Comparison of ENCODE assay signal across 24 cellular contexts in the genomic region with DNA sequence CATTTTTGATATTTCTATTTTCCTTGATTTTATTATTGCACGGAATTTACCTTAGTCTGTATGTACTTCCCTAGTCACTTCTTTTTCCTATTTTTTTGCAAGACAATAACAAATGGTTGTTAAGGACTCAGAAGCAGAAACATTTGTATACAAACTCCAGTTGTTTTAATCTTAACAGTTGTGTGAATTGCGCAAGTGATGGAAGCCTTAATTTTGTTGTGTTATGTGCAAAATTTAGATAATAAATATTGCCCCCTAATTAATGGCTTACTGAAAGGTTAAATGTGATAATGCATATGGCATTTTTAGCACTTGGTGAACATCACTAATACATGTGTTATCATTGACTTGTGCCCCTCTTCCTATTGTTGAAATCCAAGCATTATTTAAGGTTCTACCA.
"Had no signal": no experiment of that assay in that cellular context is flagged by ENCODE, and none has a peak within 500 bp of the region (broad histone marks: within the 10 kb centered on the region; RNA-seq: fewer than 3 reads in every experiment).

No MANE protein-coding gene starts in this region.

- H3K27me3 ChIP-seq: dorsolateral prefrontal cortex, esophagus muscularis mucosa, gastrocnemius medialis, heart right ventricle, left lung had no signal

- H3K27ac Mint-ChIP-seq: naive thymus-derived CD4-positive, alpha-beta T cell had no signal

- H3K4me1 ChIP-seq: esophagus muscularis mucosa, gastrocnemius medialis, left lung, lower lobe of right lung had no signal

- ATAC-seq: gastrocnemius medialis; heart right ventricle; left cardiac atrium; left lung; left ventricle myocardium superior; lower lobe of right lung; naive thymus-derived CD4-positive, alpha-beta T cell had no signal

- FAIRE-seq: colon, endothelial cell of umbilical vein, islet of Langerhans, keratinocyte had no signal

- DNase-seq: dermis blood vessel endothelial cell; dorsolateral prefrontal cortex; effector CD4-positive, alpha-beta T cell; effector memory CD4-positive, alpha-beta T cell; foreskin fibroblast; foreskin melanocyte; gastrocnemius medialis; glutamatergic neuron; head of caudate nucleus; heart right ventricle; hippocampal formation; left cardiac atrium; left lung; left ventricle myocardium superior; lower lobe of right lung; mesendoderm; midbrain; naive thymus-derived CD4-positive, alpha-beta T cell had no signal

- H3K36me3 ChIP-seq: esophagus muscularis mucosa, gastrocnemius medialis, heart right ventricle, left lung, lower lobe of right lung had no signal

- H3K27me3 Mint-ChIP-seq: naive thymus-derived CD4-positive, alpha-beta T cell had no signal

- H3K4me1 Mint-ChIP-seq: naive thymus-derived CD4-positive, alpha-beta T cell had no signal

- H3K27ac ChIP-seq: coronary artery, dorsolateral prefrontal cortex, esophagus muscularis mucosa, gastrocnemius medialis, heart right ventricle, left lung, lower lobe of right lung had no signal

- H3K9me3 ChIP-seq: esophagus muscularis mucosa, gastrocnemius medialis, heart right ventricle, left lung, lower lobe of right lung had no signal

- H3K4me3 ChIP-seq: coronary artery, dorsolateral prefrontal cortex, esophagus muscularis mucosa, gastrocnemius medialis, heart right ventricle, left lung, lower lobe of right lung had no signal

- H3K4me3 Mint-ChIP-seq: naive thymus-derived CD4-positive, alpha-beta T cell had no signal
